Comparison of ENCODE assay signal across 24 cellular contexts in the genomic region with DNA sequence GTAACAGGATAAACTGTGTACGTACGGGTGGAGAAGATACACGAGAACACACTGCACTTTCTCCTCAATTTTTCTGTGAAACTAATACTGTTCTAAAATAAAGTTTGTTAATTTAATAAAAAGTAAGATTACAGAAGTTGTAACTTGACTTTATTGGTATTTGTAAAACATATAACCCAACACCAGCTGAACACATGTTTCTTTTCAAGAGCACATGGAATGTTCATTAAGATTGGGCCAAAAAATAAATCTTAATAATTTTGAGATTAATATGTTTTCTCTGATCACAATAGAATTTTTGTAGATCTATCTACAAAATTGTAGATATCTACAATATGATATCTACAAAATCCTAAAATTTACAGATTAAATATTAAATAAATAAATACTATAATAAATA.
"Had no signal": no experiment of that assay in that cellular context is flagged by ENCODE, and none has a peak within 500 bp of the region (broad histone marks: within the 10 kb centered on the region; RNA-seq: fewer than 3 reads in every experiment).

No MANE protein-coding gene starts in this region.

- H3K36me3 ChIP-seq: left lung, lower lobe of right lung, neutrophil, right atrium auricular region, spleen, suprapubic skin, thoracic aorta, tibial artery, upper lobe of right lung had no signal

- FAIRE-seq: islet of Langerhans, urothelium cell line had no signal

- DNase-seq: hippocampal formation; kidney; left colon; left lung; lower lobe of right lung; mammary epithelial cell; mesenchymal stem cell; naive thymus-derived CD8-positive, alpha-beta T cell; occipital lobe; spleen; stimulated activated CD4-positive, alpha-beta T cell treated with anti-CD3 and anti-CD28 coated beads, Interleukin-4, amount 100 ng/mL, for 24 hours; stimulated activated naive CD4-positive, alpha-beta T cell; tibial artery; trophoblast cell; upper lobe of right lung had no signal

- ATAC-seq: left colon; left lung; lower lobe of right lung; naive thymus-derived CD8-positive, alpha-beta T cell; sciatic nerve; stimulated activated effector memory CD8-positive, alpha-beta T cell treated with anti-CD3 and anti-CD28 coated beads, Interleukin-12 subunit alpha, Interleukin-12 subunit beta, amount 100 ng/mL, for 72 hours; upper lobe of right lung had no signal

- H3K27ac ChIP-seq: left lung, lower lobe of right lung, neutrophil, right atrium auricular region, skin epidermis, spleen, suprapubic skin, thoracic aorta, tibial artery, upper lobe of right lung had no signal

- H3K9me3 ChIP-seq: left lung, lower lobe of right lung, neutrophil, right atrium auricular region, spleen, suprapubic skin, thoracic aorta, tibial artery, upper lobe of right lung had no signal

- H3K4me1 ChIP-seq: left lung, lower lobe of right lung, right atrium auricular region, spleen, suprapubic skin, tibial artery, upper lobe of right lung had no signal

- H3K4me3 ChIP-seq: left lung, lower lobe of right lung, right atrium auricular region, skin epidermis, spleen, suprapubic skin, thoracic aorta, tibial artery, upper lobe of right lung had no signal

- H3K27me3 ChIP-seq: left lung, neutrophil, right atrium auricular region, spleen, suprapubic skin, tibial artery, upper lobe of right lung had no signal
